Comparison of ENCODE assay signal across 29 cellular contexts in genomic region chr2:99753505-99753904, GRCh38.
"Had no signal": no experiment of that assay in that cellular context is flagged by ENCODE, and none has a peak within 500 bp of the region (broad histone marks: within the 10 kb centered on the region; RNA-seq: fewer than 3 reads in every experiment).

No MANE protein-coding gene starts in this region.

- H3K4me3 Mint-ChIP-seq: activated CD4-positive, alpha-beta memory T cell treated with anti-CD3 and anti-CD28 coated beads, Interleukin-2, amount 10 ng/mL, durations not matched to agents 7 days and 5 days; activated CD4-positive, alpha-beta T cell treated with anti-CD3 and anti-CD28 coated beads for 36 hours; activated naive CD4-positive, alpha-beta T cell treated with anti-CD3 and anti-CD28 coated beads, Interleukin-2, amount 50 U/mL, for 24 hours; activated naive CD8-positive, alpha-beta T cell treated with anti-CD3 and anti-CD28 coated beads, Interleukin-2, amount 10 ng/mL, durations not matched to agents 7 days and 5 days; WTC11 had no signal

- ATAC-seq: activated CD4-positive, alpha-beta T cell treated with anti-CD3 and anti-CD28 coated beads for 36 hours; activated CD4-positive, CD25-positive, alpha-beta regulatory T cell treated with anti-CD3 and anti-CD28 coated beads, Interleukin-2, amount 50 U/mL, for 24 hours; body of pancreas; Right ventricle myocardium inferior; WTC11 had no signal

- H3K27ac Mint-ChIP-seq: activated CD4-positive, alpha-beta memory T cell treated with anti-CD3 and anti-CD28 coated beads, Interleukin-2, amount 10 ng/mL, durations not matched to agents 7 days and 5 days; activated CD4-positive, alpha-beta T cell treated with anti-CD3 and anti-CD28 coated beads for 36 hours; activated naive CD4-positive, alpha-beta T cell treated with anti-CD3 and anti-CD28 coated beads, Interleukin-2, amount 50 U/mL, for 24 hours; activated naive CD8-positive, alpha-beta T cell treated with anti-CD3 and anti-CD28 coated beads, Interleukin-2, amount 10 ng/mL, durations not matched to agents 7 days and 5 days; activated T-helper 2 cell treated with anti-CD3 and anti-CD28 coated beads, Interferon-gamma antibody, Interleukin-2, Interleukin-4, amounts not matched to agents 10 μg/mL and 5 μg/mL and 100 μg/mL, durations not matched to agents 14 hours and 24 hours and 36 hours; WTC11 had no signal

- H3K9me3 ChIP-seq: body of pancreas, breast epithelium had no signal

- H3K27ac ChIP-seq: body of pancreas, breast epithelium, PC-9, RWPE1 had no signal

- H3K36me3 Mint-ChIP-seq: activated naive CD8-positive, alpha-beta T cell treated with anti-CD3 and anti-CD28 coated beads, Interleukin-2, amount 10 ng/mL, durations not matched to agents 7 days and 5 days; WTC11 had no signal

- H3K9me3 Mint-ChIP-seq: activated CD4-positive, alpha-beta memory T cell treated with anti-CD3 and anti-CD28 coated beads, Interleukin-2, amount 10 ng/mL, durations not matched to agents 7 days and 5 days; activated naive CD4-positive, alpha-beta T cell treated with anti-CD3 and anti-CD28 coated beads, Interleukin-2, amount 50 U/mL, for 24 hours; activated naive CD8-positive, alpha-beta T cell treated with anti-CD3 and anti-CD28 coated beads, Interleukin-2, amount 10 ng/mL, durations not matched to agents 7 days and 5 days; activated T-helper 2 cell treated with anti-CD3 and anti-CD28 coated beads, Interferon-gamma antibody, Interleukin-2, Interleukin-4, amounts not matched to agents 10 μg/mL and 5 μg/mL and 100 μg/mL, durations not matched to agents 14 hours and 24 hours and 36 hours; WTC11 had no signal

- H3K27me3 Mint-ChIP-seq: activated CD4-positive, alpha-beta memory T cell treated with anti-CD3 and anti-CD28 coated beads, Interleukin-2, amount 10 ng/mL, durations not matched to agents 7 days and 5 days; activated CD4-positive, alpha-beta T cell treated with anti-CD3 and anti-CD28 coated beads for 36 hours; activated naive CD4-positive, alpha-beta T cell treated with anti-CD3 and anti-CD28 coated beads, Interleukin-2, amount 50 U/mL, for 24 hours; activated naive CD8-positive, alpha-beta T cell treated with anti-CD3 and anti-CD28 coated beads, Interleukin-2, amount 10 ng/mL, durations not matched to agents 7 days and 5 days had no signal

- H3K4me3 ChIP-seq: body of pancreas, breast epithelium, PC-9 had no signal

- FAIRE-seq: astrocyte, RCC 7860 had no signal

- H3K4me1 ChIP-seq: body of pancreas, breast epithelium had no signal

- H3K27me3 ChIP-seq: body of pancreas, breast epithelium had no signal

- DNase-seq: activated CD4-positive, alpha-beta memory T cell treated with anti-CD3 and anti-CD28 coated beads, Interleukin-2, amount 10 ng/mL, durations not matched to agents 7 days and 5 days; activated CD4-positive, alpha-beta T cell treated with anti-CD3 and anti-CD28 coated beads for 36 hours; activated CD4-positive, alpha-beta T cell treated with anti-CD3 and anti-CD28 coated beads, Interleukin-2, amount 50 U/mL, for 1 hour; activated gamma-delta T cell; activated naive CD4-positive, alpha-beta T cell treated with Interleukin-2 at 50 U/mL for 16 hours; activated naive CD8-positive, alpha-beta T cell treated with anti-CD3 and anti-CD28 coated beads, Interleukin-2, amount 10 ng/mL, durations not matched to agents 7 days and 5 days; activated T-cell treated with anti-CD3 and anti-CD28 coated beads, Interleukin-2, amount 50 U/mL, for 1 hour; body of pancreas; Karpas-422; NCI-H1092 treated with DMSO at 0.1 percent for 48 hours; NCI-H146; NCI-H187; NCI-H2029 treated with DMSO at 0.1 percent for 48 hours; NCI-H2107; NCI-H2171; NCI-H510A; NCI-H748 treated with DMSO at 0.1 percent for 48 hours; NK-92 treated with Interleukin-12 subunit alpha and Interleukin-12 subunit beta, amount 100 ng/mL, for 24 hours; T1000 had no signal

- H3K36me3 ChIP-seq: breast epithelium had no signal

- H2AFZ ChIP-seq: PC-9 had no signal

- H3K4me1 Mint-ChIP-seq: activated CD4-positive, alpha-beta memory T cell treated with anti-CD3 and anti-CD28 coated beads, Interleukin-2, amount 10 ng/mL, durations not matched to agents 7 days and 5 days; activated CD4-positive, alpha-beta T cell treated with anti-CD3 and anti-CD28 coated beads for 36 hours; activated naive CD4-positive, alpha-beta T cell treated with anti-CD3 and anti-CD28 coated beads, Interleukin-2, amount 50 U/mL, for 24 hours; activated naive CD8-positive, alpha-beta T cell treated with anti-CD3 and anti-CD28 coated beads, Interleukin-2, amount 10 ng/mL, durations not matched to agents 7 days and 5 days had no signal

- H3K4me2 ChIP-seq: PC-9 had no signal
